In the genomic region with DNA sequence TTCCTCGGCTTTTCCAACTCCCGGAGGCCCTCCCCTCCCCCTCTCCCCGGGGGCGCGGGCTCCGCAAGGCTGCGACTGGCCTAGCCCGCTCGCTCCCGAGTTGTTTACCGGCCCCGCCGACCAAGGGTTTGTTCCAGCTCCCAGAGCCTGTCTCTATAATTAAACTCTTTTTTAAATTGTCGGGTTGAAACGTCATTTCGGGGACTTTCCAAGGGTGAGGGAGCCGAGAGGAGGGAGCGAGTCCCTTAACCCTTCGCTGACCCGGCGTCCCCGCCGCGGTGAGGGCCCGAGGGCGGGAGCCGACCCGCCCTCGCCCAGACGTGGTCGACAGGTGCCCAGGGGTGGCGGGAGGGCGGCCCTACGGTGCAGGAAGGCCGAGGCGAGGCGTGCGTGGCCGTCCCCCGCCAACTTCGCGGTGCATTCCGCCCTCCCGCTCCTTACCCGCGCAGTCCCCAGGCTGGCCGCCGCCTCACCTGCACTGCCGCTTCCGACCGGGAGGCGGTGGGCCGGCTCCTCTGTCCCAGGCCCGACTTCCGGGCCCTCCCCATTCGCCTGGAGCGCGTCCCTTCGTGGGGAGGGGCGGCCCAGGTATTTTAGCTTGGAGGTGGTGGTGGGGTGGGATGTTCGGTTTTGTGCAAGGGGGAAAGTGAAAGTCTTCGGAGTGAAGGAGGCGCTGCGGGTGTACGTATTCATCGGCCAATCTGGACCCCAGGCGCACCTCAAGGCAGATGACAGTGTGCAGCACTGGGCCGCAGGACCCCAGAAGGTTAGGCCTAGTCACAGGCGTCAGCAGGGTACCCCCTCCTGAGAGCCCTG, we compare ENCODE assay signal across 8 cellular contexts. TPM values are rescaled to one million over a fixed set of nuclear protein-coding genes. Genes with fewer than 3 reads are reported as not detected.
DNase-seq lines count a peak whose midpoint lies in the region; FAIRE-seq and TF ChIP-seq lines count a peak whose summit lies in the region.

No MANE protein-coding gene starts in this region.

- H3K4me3 Mint-ChIP-seq in astrocyte (ENCODE audit: unreplicated experiment) = peak overlapping the region; percentile 83

- H3K36me3 ChIP-seq in astrocyte (ENCODE audit: insufficient read depth, low read length) = no peaks in the 10 kb centered on the region
- no peaks in the 10 kb centered on the region for H3K36me3 ChIP-seq in iPS DF 6.9 (ENCODE audit: control insufficient read depth, insufficient read depth, low read length)
- H3K36me3 ChIP-seq in sigmoid colon = peaks cover 0 to 15% (median 9%) of the 10 kb centered on the region in 4 donors

- no peak for FAIRE-seq in astrocyte (lab: Jason Lieb, UNC)

- peak overlapping the region; percentile 90 for H3K4me2 ChIP-seq in astrocyte (ENCODE audit: low read length)

- WGBS in iPS DF 6.9 (ENCODE audit: insufficient coverage, insufficient read length) = no CpG with 5 or more reads among the region's 69 CpGs
- 1% methylated on average over 69 of the region's 69 CpGs for WGBS in sigmoid colon, 2 donors

- TF ChIP-seq POLR2A in sigmoid colon (IDR thresholded peaks at IDR 0.05) = peak; percentile 84 to 90

- H3K4me1 ChIP-seq in astrocyte (ENCODE audit: insufficient read depth, low read length) (peaks cover 18% of the 10 kb centered on the region), iPS DF 6.9 (ENCODE audit: control insufficient read depth, insufficient read depth, low read length) (peaks cover 3% of the 10 kb centered on the region; the same call in 1 of the 2 replicates), sigmoid colon (peaks cover 0 to 18% (median 9%) of the 10 kb centered on the region in 4 donors)

- peak overlapping the region; percentile 100 for H3K27ac ChIP-seq in astrocyte (ENCODE audit: low read depth, low read length)
- H3K27ac ChIP-seq in iPS DF 6.9 (ENCODE audit: low read length) = no peak overlapping the region
- peak overlapping the region; percentile 98 to 100 (median 99) for H3K27ac ChIP-seq in sigmoid colon

- peak overlapping the region; percentile 44 for H2AFZ ChIP-seq in astrocyte (ENCODE audit: low read depth, low read length)

- H3K4me3 ChIP-seq in astrocyte (ENCODE audit: insufficient read depth, low read depth, low read length) (peak overlapping the region; percentile 60), iPS DF 6.9 (ENCODE audit: low read length) (peak overlapping the region; percentile 96), sigmoid colon (peak overlapping the region; percentile 76 to 88 (median 80))

- no peaks in the 10 kb centered on the region for H3K36me3 Mint-ChIP-seq in astrocyte (ENCODE audit: low read depth, unreplicated experiment)

- H3K27me3 Mint-ChIP-seq in astrocyte (ENCODE audit: low read depth, unreplicated experiment) = no peaks in the 10 kb centered on the region

- peaks cover 15% of the 10 kb centered on the region for H3K4me1 Mint-ChIP-seq in astrocyte (ENCODE audit: low read depth, unreplicated experiment)

- no peaks in the 10 kb centered on the region for H3K27me3 ChIP-seq in astrocyte (ENCODE audit: insufficient read depth, low read length)
- H3K27me3 ChIP-seq in iPS DF 6.9 (ENCODE audit: control insufficient read depth, insufficient read depth, low read length) = no peaks in the 10 kb centered on the region
- H3K27me3 ChIP-seq in sigmoid colon = no peaks in the 10 kb centered on the region

- H3K9ac ChIP-seq in astrocyte (ENCODE audit: low read length) = peak overlapping the region; percentile 99

- DNase-seq in DMS53 treated with DMSO at 0.1 percent for 48 hours (lab: John Stamatoyannopoulos, UW; ENCODE audit: unreplicated experiment) (peak; percentile 24), GM20000 (ENCODE audit: low spot score) (peak; percentile 87), HT1080 (ENCODE audit: low read depth) (peak; percentile 67), T-helper 1 cell (peak; percentile 66 to 86 (median 78)), astrocyte (ENCODE audit: low read depth) (peak; percentile 65), iPS DF 6.9 (ENCODE audit: low read depth, low spot score) (no peak), sigmoid colon (peak; percentile 95), COLO829 (ENCODE audit: low spot score) (no peak)

- H3K9me3 ChIP-seq in astrocyte (ENCODE audit: insufficient read depth, low read depth, low read length) = no peaks in the 10 kb centered on the region
- no peaks in the 10 kb centered on the region for H3K9me3 ChIP-seq in iPS DF 6.9 (ENCODE audit: control insufficient read depth, insufficient read depth, low read length)
- H3K9me3 ChIP-seq in sigmoid colon = no peaks in the 10 kb centered on the region

- H4K20me1 ChIP-seq in astrocyte (ENCODE audit: insufficient read depth, low read length) = peaks cover 20% of the 10 kb centered on the region

- peaks cover 26% of the 10 kb centered on the region for H3K79me2 ChIP-seq in astrocyte (ENCODE audit: insufficient read depth, low read length)

- H3K27ac Mint-ChIP-seq in astrocyte (ENCODE audit: unreplicated experiment) = peak overlapping the region; percentile 98

- TF ChIP-seq CTCF in GM20000 (IDR thresholded peaks at IDR 0.05; ENCODE audit: extremely low read depth, missing control alignments) (peak; percentile 66), astrocyte (IDR thresholded peaks at IDR 0.05; ENCODE audit: insufficient read depth, low read depth, low read length) (peak; percentile 8), sigmoid colon (IDR thresholded peaks at IDR 0.05) (peak in 3 of 4 experiments; percentile 87 to 97 (median 95))

- TF ChIP-seq EP300 in sigmoid colon (IDR thresholded peaks at IDR 0.05) = peak; percentile 2 to 57 (median 48)

- intact Hi-C loops in sigmoid colon (cut with DNase I) = loop anchor here (10.0 kb wide), 1 partner anchor 159 kb away; no protein-coding TSS in a partner anchor

- H3K9me3 Mint-ChIP-seq in astrocyte (ENCODE audit: unreplicated experiment) = peaks cover 3% of the 10 kb centered on the region

RNA-seq across cellular contexts. Expression of a gene that starts 2.9 kb away (rescaled TPM):
- 53.0 and 70.7 TPM in 2 replicates for total RNA-seq in HT1080 (2014; rRNA removed; shearing (Covaris generic))
- 142 and 183 TPM in 2 replicates for polyA plus RNA-seq in HT1080 (2015; cell fraction: cytosol; rRNA removed)
- 252 and 370 TPM in 2 replicates for polyA plus RNA-seq in HT1080 (2015; cell fraction: nucleus; rRNA removed)
- total RNA-seq in astrocyte = 210 and 219 TPM in 2 replicates
- total RNA-seq in sigmoid colon = 100 to 1,000 TPM; 217 to 413 (median 239) TPM
- 100 to 1,000 TPM in 1 of 3 donors, 10 to 100 TPM in 2; 26.6 to 141 (median 52.9) TPM for polyA plus RNA-seq in sigmoid colon

Comparison
In these comparisons a context has a peak if more than half of its experiments do, and no peak if none do; other contexts are left out.
1. DNase-seq: peak in DMS53 treated with DMSO at 0.1 percent for 48 hours (single experiment), GM20000 (single experiment), HT1080 (single experiment), T-helper 1 cell (5 of 5), astrocyte (single experiment) and sigmoid colon (single experiment); none in iPS DF 6.9 (single experiment) and COLO829 (single experiment).
2. CTCF ChIP-seq: peak in every context shown above with its lines; median percentile 95 in sigmoid colon; 66 in GM20000; 8 in astrocyte.
3. Peak in every context shown above with its lines, with median percentiles within 50 percentile points of each other: H3K4me3 ChIP-seq.